Comparison of ENCODE assay signal across 8 cellular contexts in genomic region chr4:25161599-25161960, GRCh38. TPM values are rescaled to one million over a fixed set of nuclear protein-coding genes. Genes with fewer than 3 reads are reported as not detected.
DNase-seq lines count a peak whose midpoint lies in the region; ATAC-seq and TF ChIP-seq lines count a peak whose summit lies in the region.

No MANE protein-coding gene starts in this region.

- peak overlapping the region in 3 of 4 donors; percentile 66 to 97 (median 92) for H3K4me3 ChIP-seq in transverse colon

- H3K27ac ChIP-seq in transverse colon: peak overlapping the region; percentile 95 to 99 (median 98)

- no peaks in the 10 kb centered on the region for H3K36me3 ChIP-seq in transverse colon

- no peaks in the 10 kb centered on the region for H3K27me3 ChIP-seq in transverse colon

- H3K4me3 Mint-ChIP-seq in activated T-cell treated with anti-CD3 and anti-CD28 coated beads, Interleukin-2, amount 50 U/mL, for 72 hours: peak overlapping the region; percentile 80 to 92
- H3K4me3 Mint-ChIP-seq in activated T-helper 1 cell treated with anti-CD3 and anti-CD28 coated beads, Interleukin-12 subunit alpha, Interleukin-12 subunit beta, Interleukin-2, Interleukin-4 antibody, amounts not matched to agents 30 ng/mL and 10 ng/mL and 1 ng/mL, durations not matched to agents 14 hours and 24 hours and 36 hours: peak overlapping the region; percentile 91

- TF ChIP-seq POLR2A in transverse colon (IDR thresholded peaks at IDR 0.05) (no peak), GM18505 (IDR thresholded peaks at IDR 0.05; ENCODE audit: borderline replicate concordance, extremely low read depth, insufficient read depth, insufficient read length) (no peak)

- H3K4me1 Mint-ChIP-seq in activated T-cell treated with anti-CD3 and anti-CD28 coated beads, Interleukin-2, amount 50 U/mL, for 72 hours (ENCODE audit: low read depth): peaks cover 43% of the 10 kb centered on the region
- peaks cover 35% of the 10 kb centered on the region for H3K4me1 Mint-ChIP-seq in activated T-helper 1 cell treated with anti-CD3 and anti-CD28 coated beads, Interleukin-12 subunit alpha, Interleukin-12 subunit beta, Interleukin-2, Interleukin-4 antibody, amounts not matched to agents 30 ng/mL and 10 ng/mL and 1 ng/mL, durations not matched to agents 14 hours and 24 hours and 36 hours (ENCODE audit: low read depth)

- WGBS in transverse colon (ENCODE audit: low coverage in 1 of 2), 2 donors: 20 to 28% methylated on average over 1 to 2 of the region's 2 CpGs

- H3K9me3 Mint-ChIP-seq in activated T-cell treated with anti-CD3 and anti-CD28 coated beads, Interleukin-2, amount 50 U/mL, for 72 hours: no peaks in the 10 kb centered on the region
- H3K9me3 Mint-ChIP-seq in activated T-helper 1 cell treated with anti-CD3 and anti-CD28 coated beads, Interleukin-12 subunit alpha, Interleukin-12 subunit beta, Interleukin-2, Interleukin-4 antibody, amounts not matched to agents 30 ng/mL and 10 ng/mL and 1 ng/mL, durations not matched to agents 14 hours and 24 hours and 36 hours: no peaks in the 10 kb centered on the region

- no peak for TF ChIP-seq EP300 in transverse colon (IDR thresholded peaks at IDR 0.05; ENCODE audit: low read depth)

- in situ Hi-C loops in transverse colon (cut with MboI; ENCODE audit: low pct_ligation_motif_present in 1 of 4, low pct_unique_long_range_greater_than_20kb in 1 of 4, low sequenced_read_pairs in 3 of 4): no loop called here

- no peak for DNase-seq in activated T-cell treated with anti-CD3 and anti-CD28 coated beads, Interleukin-2, amount 50 U/mL, for 72 hours
- DNase-seq in activated T-cell treated with anti-CD3 and anti-CD28 coated beads, Interleukin-2, amount 50 U/mL, for 1 hour: no peak
- no peak for DNase-seq in activated T-helper 1 cell treated with anti-CD3 and anti-CD28 coated beads, Interleukin-12 subunit alpha, Interleukin-12 subunit beta, Interleukin-2, Interleukin-4 antibody, amounts not matched to agents 30 ng/mL and 10 ng/mL and 1 ng/mL, durations not matched to agents 14 hours and 24 hours and 36 hours (ENCODE audit: low spot score)
- DNase-seq in kidney tubule cell (ENCODE audit: low spot score) (peak; percentile 22), transverse colon (no peak), RPMI8226 (no peak)

- H3K36me3 Mint-ChIP-seq in activated T-cell treated with anti-CD3 and anti-CD28 coated beads, Interleukin-2, amount 50 U/mL, for 72 hours (ENCODE audit: insufficient read depth in 2 of 2): peaks cover 8 to 16% of the 10 kb centered on the region in 2 donors
- H3K36me3 Mint-ChIP-seq in activated T-helper 1 cell treated with anti-CD3 and anti-CD28 coated beads, Interleukin-12 subunit alpha, Interleukin-12 subunit beta, Interleukin-2, Interleukin-4 antibody, amounts not matched to agents 30 ng/mL and 10 ng/mL and 1 ng/mL, durations not matched to agents 14 hours and 24 hours and 36 hours (ENCODE audit: low read depth): peaks cover 25% of the 10 kb centered on the region

- no peak for TF ChIP-seq CTCF in transverse colon (IDR thresholded peaks at IDR 0.05)

- peak overlapping the region; percentile 68 for H3K27ac Mint-ChIP-seq in activated T-cell treated with anti-CD3 and anti-CD28 coated beads, Interleukin-2, amount 50 U/mL, for 72 hours
- peak overlapping the region; percentile 90 for H3K27ac Mint-ChIP-seq in activated T-helper 1 cell treated with anti-CD3 and anti-CD28 coated beads, Interleukin-12 subunit alpha, Interleukin-12 subunit beta, Interleukin-2, Interleukin-4 antibody, amounts not matched to agents 30 ng/mL and 10 ng/mL and 1 ng/mL, durations not matched to agents 14 hours and 24 hours and 36 hours

- no peak for ATAC-seq in activated T-cell treated with anti-CD3 and anti-CD28 coated beads, Interleukin-2, amount 50 U/mL, for 72 hours (replicated peaks in 1 of 2)
- ATAC-seq in HG03439 (IDR thresholded peaks at IDR 0.05; ENCODE audit: unreplicated experiment): no peak
- ATAC-seq in GM18505 (IDR thresholded peaks at IDR 0.05; ENCODE audit: unreplicated experiment): no peak

- no peaks in the 10 kb centered on the region for H3K9me3 ChIP-seq in transverse colon

- no peaks in the 10 kb centered on the region for H3K27me3 Mint-ChIP-seq in activated T-cell treated with anti-CD3 and anti-CD28 coated beads, Interleukin-2, amount 50 U/mL, for 72 hours (ENCODE audit: low read depth)
- H3K27me3 Mint-ChIP-seq in activated T-helper 1 cell treated with anti-CD3 and anti-CD28 coated beads, Interleukin-12 subunit alpha, Interleukin-12 subunit beta, Interleukin-2, Interleukin-4 antibody, amounts not matched to agents 30 ng/mL and 10 ng/mL and 1 ng/mL, durations not matched to agents 14 hours and 24 hours and 36 hours (ENCODE audit: insufficient read depth): peaks cover 3% of the 10 kb centered on the region

- intact Hi-C loops in activated T-helper 1 cell treated with anti-CD3 and anti-CD28 coated beads, Interleukin-12 subunit alpha, Interleukin-12 subunit beta, Interleukin-2, Interleukin-4 antibody, amounts not matched to agents 30 ng/mL and 10 ng/mL and 1 ng/mL, durations not matched to agents 14 hours and 24 hours and 36 hours (cut with micrococcal nuclease): loop anchor here (1.0 to 10.0 kb wide), 6 partner anchors 159 to 1701 kb away; partner anchors contain the start of genes SMIM20 and STIM2
- intact Hi-C loops in transverse colon (cut with DNase I; ENCODE audit: low total_unique reads): no loop called here

- H3K4me1 ChIP-seq in transverse colon: peaks cover 6 to 25% (median 21%) of the 10 kb centered on the region in 4 donors

RNA-seq across cellular contexts. Expression of gene SEPSECS, which starts 1.3 kb away (rescaled TPM):
- total RNA-seq in activated T-cell treated with anti-CD3 and anti-CD28 coated beads, Interleukin-2, amount 50 U/mL, for 72 hours: 10 to 100 TPM; 21.6 to 27.9 TPM
- 13.4 and 15.3 TPM in 2 replicates for total RNA-seq in activated T-helper 1 cell treated with anti-CD3 and anti-CD28 coated beads, Interleukin-12 subunit alpha, Interleukin-12 subunit beta, Interleukin-2, Interleukin-4 antibody, amounts not matched to agents 30 ng/mL and 10 ng/mL and 1 ng/mL, durations not matched to agents 14 hours and 24 hours and 36 hours
- 10 to 100 TPM in 3 of 4 donors, 1 to 10 TPM in 1; 4.6 to 19.2 (median 16.5) TPM for total RNA-seq in transverse colon
